8 cellular contexts compared by ENCODE assay signal in the genomic region with DNA sequence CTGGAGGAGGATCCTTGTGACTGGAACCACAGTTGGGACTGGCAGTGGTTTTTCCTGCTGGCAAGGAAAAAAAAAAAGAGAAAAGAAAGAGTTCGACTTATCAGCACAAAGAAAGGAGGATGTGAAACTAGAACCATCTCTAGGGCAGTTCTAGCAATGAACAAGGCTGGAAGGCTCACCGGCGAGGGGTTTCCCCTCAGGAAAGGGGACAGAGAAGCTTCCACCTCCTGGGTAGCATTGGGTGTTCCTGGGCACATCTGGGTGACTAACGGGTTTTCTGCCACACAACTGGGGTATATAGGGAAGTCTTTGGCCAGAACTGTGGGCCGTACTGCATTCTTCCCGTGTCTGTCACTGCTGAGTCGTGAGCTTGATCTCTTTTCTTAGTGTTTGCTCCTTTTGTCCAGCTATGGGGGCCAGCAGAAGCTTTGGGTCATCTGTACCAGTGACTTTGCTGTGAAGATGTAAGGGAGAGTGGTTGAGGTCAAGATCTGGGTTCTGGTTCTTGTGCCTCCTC.
DNase-seq lines count a peak whose midpoint lies in the region; ATAC-seq, FAIRE-seq and TF ChIP-seq lines count a peak whose summit lies in the region.

No MANE protein-coding gene starts in this region.

- POLR2A ChIA-PET in A549 (lab: Yijun Ruan, JAX), result no interaction called here

- no peak for TF ChIP-seq RAD21 in A549 (conservative IDR thresholded peaks at IDR 0.05 in 1 of 2, IDR thresholded peaks at IDR 0.05 in 1 of 2)

- peak overlapping the region; percentile 7; the same call in 2 of the 3 replicates for H3K4me2 ChIP-seq in A549

- CTCF ChIA-PET in A549 (lab: Yijun Ruan, JAX), result interaction anchor here (0.7 to 20.1 kb wide), 14 partner anchors 11 to 254 kb away, joined by 3 to 478 read pairs (median 4); no protein-coding TSS in a partner anchor

- intact Hi-C loops in sciatic nerve (cut with DNase I), result loop anchor here (10.0 kb wide), 2 partner anchors 122 to 172 kb away; a partner anchor contains a TSS

- H3K4me3 ChIP-seq in A549, result no peak overlapping the region

- TF ChIP-seq EP300 in A549 (IDR thresholded peaks at IDR 0.05), result no peak

- ATAC-seq in A549, result peak in 1 of 2 experiments; percentile 8; a peak in 2 of 6 replicates
- ATAC-seq in GM19023 (IDR thresholded peaks at IDR 0.05; ENCODE audit: unreplicated experiment), result peak; percentile 81
- ATAC-seq in HG03060 (IDR thresholded peaks at IDR 0.05; ENCODE audit: low read depth, unreplicated experiment), result peak; percentile 69
- ATAC-seq in foreskin keratinocyte, result peak; percentile 49
- ATAC-seq in sciatic nerve, result no peak

- H3K27me3 ChIP-seq in foreskin keratinocyte, result no peaks in the 10 kb centered on the region

- FAIRE-seq in A549 (lab: Jason Lieb, UNC), result no peak

- DNase-seq in A549 (ENCODE audit: low read depth in 1 of 2, low spot score in 1 of 2), result no peak
- DNase-seq in SIG-M5 (lab: John Stamatoyannopoulos, UW), result peak; percentile 36
- DNase-seq in foreskin keratinocyte, result peak in 1 of 2 donors; percentile 18
- no peak for DNase-seq in HuH-7 (ENCODE audit: low spot score)
- DNase-seq in sciatic nerve (ENCODE audit: low spot score), result no peak
- DNase-seq in COLO829 (ENCODE audit: low spot score), result no peak

- H3K9me3 ChIP-seq in A549, result no peaks in the 10 kb centered on the region

- H3K27ac ChIP-seq in A549 (peak overlapping the region; percentile 82 to 89), foreskin keratinocyte (no peak overlapping the region)

- TF ChIP-seq POLR2A in A549 (IDR thresholded peaks at IDR 0.05; ENCODE audit: low read length), result no peak

- TF ChIP-seq CTCF in A549 (IDR thresholded peaks at IDR 0.05) (no peak), foreskin keratinocyte (conservative IDR thresholded peaks at IDR 0.05) (no peak)

- 41% methylated on average over 7 of the region's 7 CpGs for WGBS in A549 (ENCODE audit: missing lambda C conversion rate)

- H3K4me1 ChIP-seq in A549 (peaks cover 93% of the 10 kb centered on the region), foreskin keratinocyte (no peaks in the 10 kb centered on the region)

TF ChIP-seq in A549, 52 proteins besides CTCF, POLR2A, EP300 and RAD21:
- TF ChIP-seq NPAS2 (CRISPR knock-in tag; IDR thresholded peaks at IDR 0.05; ENCODE audit: borderline replicate concordance), result no peak
- TF ChIP-seq CBX2 (IDR thresholded peaks at IDR 0.05; ENCODE audit: borderline replicate concordance, low read depth), result no peak
- TF ChIP-seq HOXA7 (CRISPR knock-in tag; IDR thresholded peaks at IDR 0.05), result no peak
- no peak for TF ChIP-seq ZFP36 (IDR thresholded peaks at IDR 0.05; ENCODE audit: borderline replicate concordance, partially characterized antibody)
- no peak for TF ChIP-seq PHF8 (IDR thresholded peaks at IDR 0.05; ENCODE audit: borderline replicate concordance, low read depth)
- TF ChIP-seq POLR2AphosphoS2 (conservative IDR thresholded peaks at IDR 0.05; ENCODE audit: low read length), result no peak
- no peak for TF ChIP-seq JUNB (IDR thresholded peaks at IDR 0.05)
- TF ChIP-seq, protein P1, sequence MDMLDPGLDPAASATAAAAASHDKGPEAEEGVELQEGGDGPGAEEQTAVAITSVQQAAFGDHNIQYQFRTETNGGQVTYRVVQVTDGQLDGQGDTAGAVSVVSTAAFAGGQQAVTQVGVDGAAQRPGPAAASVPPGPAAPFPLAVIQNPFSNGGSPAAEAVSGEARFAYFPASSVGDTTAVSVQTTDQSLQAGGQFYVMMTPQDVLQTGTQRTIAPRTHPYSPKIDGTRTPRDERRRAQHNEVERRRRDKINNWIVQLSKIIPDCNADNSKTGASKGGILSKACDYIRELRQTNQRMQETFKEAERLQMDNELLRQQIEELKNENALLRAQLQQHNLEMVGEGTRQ (IDR thresholded peaks at IDR 0.05), result no peak
- TF ChIP-seq, protein P2, sequence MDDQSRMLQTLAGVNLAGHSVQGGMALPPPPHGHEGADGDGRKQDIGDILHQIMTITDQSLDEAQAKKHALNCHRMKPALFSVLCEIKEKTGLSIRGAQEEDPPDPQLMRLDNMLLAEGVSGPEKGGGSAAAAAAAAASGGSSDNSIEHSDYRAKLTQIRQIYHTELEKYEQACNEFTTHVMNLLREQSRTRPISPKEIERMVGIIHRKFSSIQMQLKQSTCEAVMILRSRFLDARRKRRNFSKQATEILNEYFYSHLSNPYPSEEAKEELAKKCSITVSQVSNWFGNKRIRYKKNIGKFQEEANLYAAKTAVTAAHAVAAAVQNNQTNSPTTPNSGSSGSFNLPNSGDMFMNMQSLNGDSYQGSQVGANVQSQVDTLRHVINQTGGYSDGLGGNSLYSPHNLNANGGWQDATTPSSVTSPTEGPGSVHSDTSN (IDR thresholded peaks at IDR 0.05), result no peak
- TF ChIP-seq RFX5 (IDR thresholded peaks at IDR 0.05), result no peak
- no peak for TF ChIP-seq HOXB13 (CRISPR knock-in tag; IDR thresholded peaks at IDR 0.05; ENCODE audit: low read depth)
- TF ChIP-seq, protein P3, sequence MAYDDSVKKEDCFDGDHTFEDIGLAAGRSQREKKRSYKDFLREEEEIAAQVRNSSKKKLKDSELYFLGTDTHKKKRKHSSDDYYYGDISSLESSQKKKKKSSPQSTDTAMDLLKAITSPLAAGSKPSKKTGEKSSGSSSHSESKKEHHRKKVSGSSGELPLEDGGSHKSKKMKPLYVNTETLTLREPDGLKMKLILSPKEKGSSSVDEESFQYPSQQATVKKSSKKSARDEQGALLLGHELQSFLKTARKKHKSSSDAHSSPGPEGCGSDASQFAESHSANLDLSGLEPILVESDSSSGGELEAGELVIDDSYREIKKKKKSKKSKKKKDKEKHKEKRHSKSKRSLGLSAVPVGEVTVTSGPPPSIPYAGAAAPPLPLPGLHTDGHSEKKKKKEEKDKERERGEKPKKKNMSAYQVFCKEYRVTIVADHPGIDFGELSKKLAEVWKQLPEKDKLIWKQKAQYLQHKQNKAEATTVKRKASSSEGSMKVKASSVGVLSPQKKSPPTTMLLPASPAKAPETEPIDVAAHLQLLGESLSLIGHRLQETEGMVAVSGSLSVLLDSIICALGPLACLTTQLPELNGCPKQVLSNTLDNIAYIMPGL (CRISPR knock-in tag; IDR thresholded peaks at IDR 0.05; ENCODE audit: borderline replicate concordance), result no peak
- no peak for TF ChIP-seq HOXB5 (CRISPR knock-in tag; IDR thresholded peaks at IDR 0.05)
- TF ChIP-seq ESRRA (IDR thresholded peaks at IDR 0.05; ENCODE audit: borderline replicate concordance, low read length), result no peak
- TF ChIP-seq HDAC2 (IDR thresholded peaks at IDR 0.05), result no peak
- no peak for TF ChIP-seq NR3C1 (IDR thresholded peaks at IDR 0.05)
- TF ChIP-seq BHLHE40 (IDR thresholded peaks at IDR 0.05; ENCODE audit: low read depth, low read length), result no peak
- no peak for TF ChIP-seq TFCP2L1 (CRISPR knock-in tag; IDR thresholded peaks at IDR 0.05)
- TF ChIP-seq SREBF2 (IDR thresholded peaks at IDR 0.05), result no peak
- TF ChIP-seq CHD2 (IDR thresholded peaks at IDR 0.05; ENCODE audit: low read length, partially characterized antibody), result no peak
